In genomic region chr11:890794-891600, GRCh38 we compare ENCODE assay signal across 15 cellular contexts. TPM values are rescaled to one million over a fixed set of nuclear protein-coding genes. Genes with fewer than 3 reads are reported as not detected.
DNase-seq lines count a peak whose midpoint lies in the region; TF ChIP-seq lines count a peak whose summit lies in the region.
"Had no signal": no experiment of that assay in that cellular context is flagged by ENCODE, and none has a peak within 500 bp of the region (broad histone marks: within the 10 kb centered on the region; RNA-seq: fewer than 3 reads in every experiment).

No MANE protein-coding gene starts in this region.

- no peaks in the 10 kb centered on the region for H3K9me3 ChIP-seq in neural cell (ENCODE audit: low read length)
- no peaks in the 10 kb centered on the region for H3K9me3 ChIP-seq in MM.1S (replicated peaks; ENCODE audit: insufficient read depth, low read length)
- H3K9me3 ChIP-seq: pancreas, spleen had no signal

- H2AFZ ChIP-seq in neural cell (ENCODE audit: low read depth, low read length), result no peak overlapping the region
- no peak overlapping the region for H2AFZ ChIP-seq in MM.1S (ENCODE audit: low read length)

- no peak for TF ChIP-seq CTCF in neural cell (IDR thresholded peaks at IDR 0.05; ENCODE audit: poor library complexity, severe bottlenecking)
- no peak for TF ChIP-seq CTCF in MM.1S (IDR thresholded peaks at IDR 0.05; ENCODE audit: low read length)

- H3K79me2 ChIP-seq in neural cell (replicated peaks; ENCODE audit: insufficient read depth, low read length) (no peaks in the 10 kb centered on the region), MM.1S (ENCODE audit: low read length) (no peaks in the 10 kb centered on the region)

- H3K9ac ChIP-seq in neural cell (ENCODE audit: low read length) (peak overlapping the region; percentile 79), MM.1S (ENCODE audit: low read length) (no peak overlapping the region)

- peak; percentile 85 for TF ChIP-seq EP300 in neural cell (conservative IDR thresholded peaks at IDR 0.05; ENCODE audit: poor library complexity, severe bottlenecking)

- H3K36me3 ChIP-seq in neural cell (ENCODE audit: insufficient read depth, low read length) (no peaks in the 10 kb centered on the region), MM.1S (replicated peaks; ENCODE audit: insufficient read depth, low read length) (no peaks in the 10 kb centered on the region)
- H3K36me3 ChIP-seq: pancreas had no signal

- H3K4me3 ChIP-seq in neural cell (ENCODE audit: low read length), result peak overlapping the region; percentile 56
- no peak overlapping the region for H3K4me3 ChIP-seq in MM.1S (ENCODE audit: low read length)
- H3K4me3 ChIP-seq: pancreas, spleen had no signal

- DNase-seq in NCI-H2107 treated with DMSO at 0.1 percent for 48 hours (lab: John Stamatoyannopoulos, UW; ENCODE audit: unreplicated experiment), result peak; percentile 11
- DNase-seq in NCI-H2107 (lab: John Stamatoyannopoulos, UW), result no peak
- DNase-seq in NCI-H345 (lab: John Stamatoyannopoulos, UW), result peak; percentile 55
- DNase-seq in NCI-H526 treated with DMSO at 0.1 percent for 48 hours (lab: John Stamatoyannopoulos, UW), result no peak
- no peak for DNase-seq in MM.1S
- DNase-seq: 8988T; activated CD4-positive, alpha-beta T cell treated with anti-CD3 and anti-CD28 coated beads, Interleukin-2, amount 50 U/mL, for 1 hour; erythroblast; kidney; midbrain; NCI-H510A treated with DMSO at 0.1 percent for 48 hours; pancreas; RPMI8226; spleen had no signal

- H3K27me3 ChIP-seq in neural cell (ENCODE audit: insufficient read depth, low read depth, low read length) (no peaks in the 10 kb centered on the region), MM.1S (replicated peaks; ENCODE audit: insufficient read depth, low read length) (no peaks in the 10 kb centered on the region)
- H3K27me3 ChIP-seq: pancreas, spleen had no signal

- no peaks in the 10 kb centered on the region for H3K9me2 ChIP-seq in neural cell (ENCODE audit: insufficient read depth, low read length)
- H3K9me2 ChIP-seq in MM.1S (replicated peaks; ENCODE audit: insufficient read depth, low read length), result no peaks in the 10 kb centered on the region

- H3K4me1 ChIP-seq in MM.1S (ENCODE audit: low read length), result no peaks in the 10 kb centered on the region
- H3K4me1 ChIP-seq: pancreas had no signal

- TF ChIP-seq RAD21 in neural cell (conservative IDR thresholded peaks at IDR 0.05), result peak; percentile 39

- H4K20me1 ChIP-seq in neural cell (ENCODE audit: insufficient read depth), result no peaks in the 10 kb centered on the region
- H4K20me1 ChIP-seq in MM.1S (ENCODE audit: insufficient read depth, low read length), result no peaks in the 10 kb centered on the region

- peak overlapping the region; percentile 99 for H3K27ac ChIP-seq in neural cell (ENCODE audit: low read length)
- no peak overlapping the region for H3K27ac ChIP-seq in MM.1S (ENCODE audit: low read length)
- H3K27ac ChIP-seq: pancreas, spleen had no signal

- no peaks in the 10 kb centered on the region for H3F3A ChIP-seq in neural cell (ENCODE audit: insufficient read depth, low read length, poor library complexity, severe bottlenecking)
- H3F3A ChIP-seq in MM.1S (ENCODE audit: insufficient read depth, low read length), result no peaks in the 10 kb centered on the region

- H3K4me2 ChIP-seq in neural cell (ENCODE audit: low read length) (peak overlapping the region; percentile 78), MM.1S (ENCODE audit: low read depth, low read length) (no peak overlapping the region)

TF ChIP-seq in neural cell, 6 proteins besides CTCF, POLR2A, EP300 and RAD21:
- TF ChIP-seq TAF1 (IDR thresholded peaks at IDR 0.05; ENCODE audit: low read depth), result no peak
- TF ChIP-seq SMC3 (conservative IDR thresholded peaks at IDR 0.05; ENCODE audit: poor library complexity), result peak; percentile 64
- peak; percentile 64 for TF ChIP-seq REST (IDR thresholded peaks at IDR 0.05; ENCODE audit: borderline replicate concordance)
- TF ChIP-seq MXI1 (conservative IDR thresholded peaks at IDR 0.05; ENCODE audit: poor library complexity, severe bottlenecking), result no peak
- TF ChIP-seq POLR2AphosphoS5 (IDR thresholded peaks at IDR 0.05), result peak; percentile 82
- TF ChIP-seq EZH2 (IDR thresholded peaks at IDR 0.05; ENCODE audit: borderline replicate concordance, insufficient read depth, low read length, poor library complexity, severe bottlenecking), result no peak

RNA-seq across cellular contexts. Expression of gene CHID1, which starts 19.6 kb away (rescaled TPM):
- polyA plus RNA-seq in neural cell, result 51.2 and 81.3 TPM in 2 replicates
- polyA minus RNA-seq in neural cell, result 35.9 and 45.5 TPM in 2 replicates

RNA-seq across cellular contexts. Expression of gene AP2A2, which starts 34.7 kb away (rescaled TPM):
- polyA plus RNA-seq in neural cell, result 46.5 and 46.8 TPM in 2 replicates
- polyA minus RNA-seq in neural cell, result 55.1 and 61.8 TPM in 2 replicates

RNA-seq across cellular contexts. Expression of gene TSPAN4, which starts 48.3 kb away (rescaled TPM):
- 68.1 and 68.3 TPM in 2 replicates for polyA plus RNA-seq in neural cell
- 22.8 and 28.7 TPM in 2 replicates for polyA minus RNA-seq in neural cell

RNA-seq across cellular contexts. Expression of gene POLR2L, which starts 48.7 kb away (rescaled TPM):
- 50.6 and 62.3 TPM in 2 replicates for polyA plus RNA-seq in neural cell
- 7.8 and 9.4 TPM in 2 replicates for polyA minus RNA-seq in neural cell

RNA-seq across cellular contexts. Expression of gene CD151, which starts 58.2 kb away (rescaled TPM):
- polyA plus RNA-seq in neural cell, result 70.8 and 80.1 TPM in 2 replicates
- polyA minus RNA-seq in neural cell, result 39.7 and 39.8 TPM in 2 replicates

Comparison
In these comparisons a context has a peak if more than half of its experiments do, and no peak if none do; other contexts are left out.
1. DNase-seq: peak in NCI-H2107 treated with DMSO at 0.1 percent for 48 hours (single experiment) and NCI-H345 (single experiment); none in NCI-H2107 (single experiment), NCI-H526 treated with DMSO at 0.1 percent for 48 hours (single experiment) and MM.1S (single experiment).